In the genomic region with DNA sequence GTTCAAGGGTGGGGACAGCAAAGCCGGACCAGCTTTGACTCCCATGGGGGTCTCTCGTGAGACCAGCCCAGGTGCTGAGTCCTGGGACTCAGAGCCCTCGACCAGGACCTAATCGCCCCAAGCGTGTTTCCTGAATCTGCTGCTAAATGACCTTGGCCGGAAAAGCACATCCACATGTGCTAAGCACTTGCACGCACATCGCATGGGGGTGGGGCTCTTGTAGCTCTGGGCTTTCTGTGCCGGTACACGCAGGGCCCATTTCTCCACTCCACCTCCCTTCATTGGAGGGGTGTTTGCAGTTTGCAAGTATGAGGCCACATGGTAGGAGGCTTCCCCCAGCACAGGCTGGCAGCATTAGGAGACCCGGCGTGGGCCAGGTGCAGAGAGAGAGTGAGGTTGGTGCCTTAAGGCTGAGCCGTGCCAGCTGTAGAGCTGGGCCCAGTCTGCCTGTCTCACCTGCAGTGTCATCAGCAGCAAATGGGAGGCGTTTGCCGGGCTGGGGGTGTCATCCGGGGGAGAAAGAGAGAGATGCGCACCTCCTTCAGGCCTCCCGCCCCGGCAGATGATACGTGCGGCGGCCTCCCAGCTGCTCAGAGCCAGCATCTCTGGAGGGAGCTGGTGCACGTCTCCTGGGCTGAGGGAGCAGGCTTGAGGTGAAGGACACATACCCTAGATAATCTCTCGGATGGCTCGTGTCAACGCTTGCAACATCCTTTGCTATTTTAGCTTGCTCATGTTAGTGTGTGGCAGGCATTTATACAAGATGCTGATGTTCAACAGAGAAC, we compare ENCODE assay signal across 8 cellular contexts. TPM values are rescaled to one million over a fixed set of nuclear protein-coding genes. Genes with fewer than 3 reads are reported as not detected.
DNase-seq lines count a peak whose midpoint lies in the region; ATAC-seq, FAIRE-seq and TF ChIP-seq lines count a peak whose summit lies in the region.
"Had no signal": no experiment of that assay in that cellular context is flagged by ENCODE, and none has a peak within 500 bp of the region (broad histone marks: within the 10 kb centered on the region; RNA-seq: fewer than 3 reads in every experiment).

No MANE protein-coding gene starts in this region.

- H3K4me3 ChIP-seq in astrocyte (ENCODE audit: insufficient read depth, low read depth, low read length) = no peak overlapping the region
- H3K4me3 ChIP-seq in skeletal muscle tissue (ENCODE audit: low read length in 3 of 3) = no peak overlapping the region
- no peak overlapping the region for H3K4me3 ChIP-seq in mammary epithelial cell (replicated peaks in 1 of 3; ENCODE audit: insufficient read depth in 1 of 3, low read depth in 2 of 3, low read length in 3 of 3)

- DNase-seq in T-helper 2 cell treated with Interferon-gamma antibody and Interleukin-4, amounts not matched to agents 5 μg/mL and 100 μg/mL, for 36 hours (ENCODE audit: low spot score) = peak; percentile 17
- DNase-seq in astrocyte (ENCODE audit: low read depth) (no peak), mammary epithelial cell (no peak), GF-D8 (lab: John Stamatoyannopoulos, UW) (no peak), retina (no peak)

- H3K27me3 Mint-ChIP-seq in T-helper 2 cell treated with Interferon-gamma antibody and Interleukin-4, amounts not matched to agents 5 μg/mL and 100 μg/mL, for 36 hours (ENCODE audit: low read depth) = no peaks in the 10 kb centered on the region
- no peaks in the 10 kb centered on the region for H3K27me3 Mint-ChIP-seq in astrocyte (ENCODE audit: low read depth, unreplicated experiment)

- H3K9ac ChIP-seq in astrocyte (ENCODE audit: low read length) (no peak overlapping the region), skeletal muscle tissue (ENCODE audit: low read depth in 1 of 3, low read length in 3 of 3) (peak overlapping the region in 1 of 3 donors; percentile 25), mammary epithelial cell (ENCODE audit: insufficient read depth, low read length) (no peak overlapping the region)

- intact Hi-C loops in mammary epithelial cell (cut with micrococcal nuclease) = loop anchor here (10.0 kb wide), 1 partner anchor 57 kb away; no protein-coding TSS in a partner anchor

- no TSS peak for BruUV-seq in mammary epithelial cell (replicated peaks; lab: Mats Ljungman, UMichigan)

- CTCF ChIA-PET in mammary epithelial cell (lab: Charles Lee; ENCODE audit: low non-redundant PET) = no interaction called here

- H3K27ac ChIP-seq in astrocyte (ENCODE audit: low read depth, low read length) (no peak overlapping the region), skeletal muscle tissue (ENCODE audit: low read depth, low read length) (peak overlapping the region; percentile 23), mammary epithelial cell (ENCODE audit: insufficient read depth, low read depth, low read length) (no peak overlapping the region)

- dilution Hi-C loops in mammary epithelial cell (cut with HindIII; ENCODE audit: low sequenced_read_pairs) = no loop called here

- no peaks in the 10 kb centered on the region for H3K79me2 ChIP-seq in astrocyte (ENCODE audit: insufficient read depth, low read length)
- no peaks in the 10 kb centered on the region for H3K79me2 ChIP-seq in mammary epithelial cell (ENCODE audit: insufficient read depth, low read length)

- 89% methylated on average over 20 of the region's 26 CpGs for WGBS in mammary epithelial cell (ENCODE audit: low coverage, missing lambda C conversion rate)

- H3K27me3 ChIP-seq in astrocyte (ENCODE audit: insufficient read depth, low read length) = no peaks in the 10 kb centered on the region
- H3K27me3 ChIP-seq in skeletal muscle tissue (ENCODE audit: control insufficient read depth in 3 of 3, insufficient read depth in 3 of 3, low read length in 3 of 3) = peaks cover 0 to 4% (median 0%) of the 10 kb centered on the region in 3 donors
- no peaks in the 10 kb centered on the region for H3K27me3 ChIP-seq in mammary epithelial cell (ENCODE audit: insufficient read depth, low read length)

- H3K9me3 Mint-ChIP-seq in T-helper 2 cell treated with Interferon-gamma antibody and Interleukin-4, amounts not matched to agents 5 μg/mL and 100 μg/mL, for 36 hours = no peaks in the 10 kb centered on the region
- H3K9me3 Mint-ChIP-seq in astrocyte (ENCODE audit: unreplicated experiment) = no peaks in the 10 kb centered on the region

- H3K36me3 ChIP-seq in astrocyte (ENCODE audit: insufficient read depth, low read length) (no peaks in the 10 kb centered on the region), skeletal muscle tissue (ENCODE audit: control insufficient read depth in 3 of 3, insufficient read depth in 3 of 3, low read length in 3 of 3) (no peaks in the 10 kb centered on the region), mammary epithelial cell (ENCODE audit: insufficient read depth, low read length) (no peaks in the 10 kb centered on the region)

- in situ Hi-C loops in mammary epithelial cell (cut with MboI; ENCODE audit: low sequenced_read_pairs in 2 of 2) = loop anchor here in 1 of 2 donors (25.0 kb wide), 1 partner anchor 224 kb away; no protein-coding TSS in a partner anchor

- H3K4me3 Mint-ChIP-seq in T-helper 2 cell treated with Interferon-gamma antibody and Interleukin-4, amounts not matched to agents 5 μg/mL and 100 μg/mL, for 36 hours = peak overlapping the region; percentile 80
- no peak overlapping the region for H3K4me3 Mint-ChIP-seq in astrocyte (ENCODE audit: unreplicated experiment)
- H3K4me3 Mint-ChIP-seq: nephron had no signal

- H4K20me1 ChIP-seq in astrocyte (ENCODE audit: insufficient read depth, low read length) (no peaks in the 10 kb centered on the region), mammary epithelial cell (ENCODE audit: insufficient read depth, low read length) (no peaks in the 10 kb centered on the region)

- ATAC-seq in GM21576 (IDR thresholded peaks at IDR 0.05; ENCODE audit: unreplicated experiment) = peak; percentile 32

- peaks cover 32% of the 10 kb centered on the region for H3K4me1 Mint-ChIP-seq in T-helper 2 cell treated with Interferon-gamma antibody and Interleukin-4, amounts not matched to agents 5 μg/mL and 100 μg/mL, for 36 hours (ENCODE audit: low read depth)
- no peaks in the 10 kb centered on the region for H3K4me1 Mint-ChIP-seq in astrocyte (ENCODE audit: low read depth, unreplicated experiment)

- peak; percentile 17 for FAIRE-seq in astrocyte (lab: Jason Lieb, UNC)

- TF ChIP-seq CTCF in astrocyte (IDR thresholded peaks at IDR 0.05; ENCODE audit: insufficient read depth, low read depth, low read length) (no peak), mammary epithelial cell (conservative IDR thresholded peaks at IDR 0.05 in 1 of 2, IDR thresholded peaks at IDR 0.05 in 1 of 2; ENCODE audit: extremely low read depth in 1 of 2, insufficient read depth in 1 of 2, low read depth in 1 of 2, low read length in 2 of 2) (no peak)

- H3K4me1 ChIP-seq in astrocyte (ENCODE audit: insufficient read depth, low read length) (no peaks in the 10 kb centered on the region), skeletal muscle tissue (ENCODE audit: control insufficient read depth in 3 of 3, insufficient read depth in 3 of 3, low read length in 3 of 3) (peaks cover 9 to 28% (median 23%) of the 10 kb centered on the region in 3 donors), mammary epithelial cell (ENCODE audit: insufficient read depth, low read length) (no peaks in the 10 kb centered on the region)

- H3K9me3 ChIP-seq in astrocyte (ENCODE audit: insufficient read depth, low read depth, low read length) (no peaks in the 10 kb centered on the region), skeletal muscle tissue (ENCODE audit: control insufficient read depth in 3 of 3, low read length in 3 of 3) (no peaks in the 10 kb centered on the region), mammary epithelial cell (replicated peaks; ENCODE audit: insufficient read depth, low read length) (peaks cover 3% of the 10 kb centered on the region)

- peaks cover 24% of the 10 kb centered on the region for H3K36me3 Mint-ChIP-seq in T-helper 2 cell treated with Interferon-gamma antibody and Interleukin-4, amounts not matched to agents 5 μg/mL and 100 μg/mL, for 36 hours (ENCODE audit: low read depth)
- H3K36me3 Mint-ChIP-seq in astrocyte (ENCODE audit: low read depth, unreplicated experiment) = peaks cover 5% of the 10 kb centered on the region

- H2AFZ ChIP-seq in astrocyte (ENCODE audit: low read depth, low read length) (no peak overlapping the region), mammary epithelial cell (ENCODE audit: low read depth, low read length) (no peak overlapping the region)

- peak overlapping the region; percentile 96 for H3K27ac Mint-ChIP-seq in T-helper 2 cell treated with Interferon-gamma antibody and Interleukin-4, amounts not matched to agents 5 μg/mL and 100 μg/mL, for 36 hours
- no peak overlapping the region for H3K27ac Mint-ChIP-seq in astrocyte (ENCODE audit: unreplicated experiment)

- H3K4me2 ChIP-seq in astrocyte (ENCODE audit: low read length) (no peak overlapping the region), mammary epithelial cell (ENCODE audit: insufficient read depth, low read depth, low read length) (no peak overlapping the region)

RNA-seq across cellular contexts. Expression of gene CLCN4, which starts 45.2 kb away (rescaled TPM):
- total RNA-seq in astrocyte (5.9 and 7.2 TPM in 2 replicates), skeletal muscle tissue (15.7 TPM), mammary epithelial cell (1 to 10 TPM; 2.4 to 7.0 TPM)
- polyA plus RNA-seq in mammary epithelial cell = 1.0 TPM
- polyA minus RNA-seq in mammary epithelial cell = 6.1 TPM
